ENCODE assay signal across 14 cellular contexts in the genomic region with DNA sequence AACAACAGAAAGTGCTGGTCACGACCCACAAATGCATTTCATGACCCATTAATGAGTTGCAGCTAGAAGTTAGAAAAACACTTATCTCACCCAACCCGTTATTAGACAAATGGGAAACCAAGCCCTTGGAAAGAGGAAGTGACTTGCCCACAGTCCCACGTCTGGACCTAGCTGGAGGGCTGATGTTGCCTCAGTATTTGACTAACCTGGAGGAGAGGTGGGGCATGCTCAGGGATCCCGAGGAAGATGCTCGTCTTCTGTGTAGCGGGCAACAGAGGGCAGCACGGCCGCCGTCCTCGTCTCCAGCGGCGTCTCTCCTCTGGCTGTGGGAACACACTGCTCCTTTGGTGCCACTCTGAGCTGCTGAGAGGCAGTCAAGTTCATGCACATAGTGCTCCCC. TPM values are rescaled to one million over a fixed set of nuclear protein-coding genes. Genes with fewer than 3 reads are reported as not detected.
DNase-seq lines count a peak whose midpoint lies in the region; TF ChIP-seq lines count a peak whose summit lies in the region.
"Had no signal": no experiment of that assay in that cellular context is flagged by ENCODE, and none has a peak within 500 bp of the region (broad histone marks: within the 10 kb centered on the region; RNA-seq: fewer than 3 reads in every experiment).

No MANE protein-coding gene starts in this region.

- TF ChIP-seq CTCF in LNCAP (IDR thresholded peaks at IDR 0.05) = peak; percentile 14; the same call in 1 of the 2 replicates
- TF ChIP-seq CTCF in brain (conservative IDR thresholded peaks at IDR 0.05) = no peak
- TF ChIP-seq CTCF in sigmoid colon (IDR thresholded peaks at IDR 0.05) = no peak
- TF ChIP-seq CTCF in tibial nerve (IDR thresholded peaks at IDR 0.05) = no peak

- no peak overlapping the region for H3K4me3 ChIP-seq in sigmoid colon
- no peak overlapping the region for H3K4me3 ChIP-seq in tibial nerve
- H3K4me3 ChIP-seq: A549, ovary had no signal

- 61 to 70% methylated on average over 12 of the region's 12 CpGs for WGBS in sigmoid colon, 2 donors
- WGBS in tibial nerve, 2 donors = 62 to 66% methylated on average over 10 to 12 of the region's 12 CpGs

- peak overlapping the region in 3 of 4 donors; percentile 77 to 86 (median 84) for H3K27ac ChIP-seq in sigmoid colon
- H3K27ac ChIP-seq in tibial nerve = no peak overlapping the region
- H3K27ac ChIP-seq: A549, ovary had no signal

- H3K4me1 Mint-ChIP-seq in T-helper 2 cell treated with Interferon-gamma antibody and Interleukin-4, amounts not matched to agents 5 μg/mL and 100 μg/mL, for 36 hours (ENCODE audit: low read depth) = peaks cover 66% of the 10 kb centered on the region
- H3K4me1 Mint-ChIP-seq in brain = peaks cover 92% of the 10 kb centered on the region

- TF ChIP-seq POLR2A in sigmoid colon (IDR thresholded peaks at IDR 0.05) = no peak
- no peak for TF ChIP-seq POLR2A in tibial nerve (IDR thresholded peaks at IDR 0.05)

- TF ChIP-seq EP300 in sigmoid colon (IDR thresholded peaks at IDR 0.05) (no peak), tibial nerve (IDR thresholded peaks at IDR 0.05) (no peak)

- no peaks in the 10 kb centered on the region for H3K9me3 ChIP-seq in sigmoid colon
- no peaks in the 10 kb centered on the region for H3K9me3 ChIP-seq in tibial nerve
- H3K9me3 ChIP-seq: A549, ovary had no signal

- no peak for DNase-seq in T-helper 2 cell treated with Interferon-gamma antibody and Interleukin-4, amounts not matched to agents 5 μg/mL and 100 μg/mL, for 36 hours (ENCODE audit: low spot score)
- DNase-seq in T-helper 2 cell = no peak
- DNase-seq in sigmoid colon = no peak
- no peak for DNase-seq in NAMALWA (ENCODE audit: low spot score)
- no peak for DNase-seq in NCI-H146 treated with DMSO at 0.1 percent for 48 hours (lab: John Stamatoyannopoulos, UW; ENCODE audit: unreplicated experiment)
- no peak for DNase-seq in tibial nerve (ENCODE audit: low spot score in 2 of 2)
- DNase-seq: aorta, DMS79, MM.1S, NCI-H524 treated with DMSO at 0.1 percent for 48 hours, ovary had no signal

- intact Hi-C loops in sigmoid colon (cut with DNase I) = no loop called here

- H3K27ac Mint-ChIP-seq in T-helper 2 cell treated with Interferon-gamma antibody and Interleukin-4, amounts not matched to agents 5 μg/mL and 100 μg/mL, for 36 hours = peak overlapping the region; percentile 17
- H3K27ac Mint-ChIP-seq in brain = peak overlapping the region in 4 of 5 experiments; percentile 36 to 92 (median 82)

- H3K4me3 Mint-ChIP-seq in T-helper 2 cell treated with Interferon-gamma antibody and Interleukin-4, amounts not matched to agents 5 μg/mL and 100 μg/mL, for 36 hours = peak overlapping the region; percentile 1
- peak overlapping the region in 2 of 5 experiments; percentile 16 to 77 for H3K4me3 Mint-ChIP-seq in brain

- H3K27me3 ChIP-seq in sigmoid colon (no peaks in the 10 kb centered on the region), tibial nerve (no peaks in the 10 kb centered on the region)
- H3K27me3 ChIP-seq: ovary had no signal

- H3K4me1 ChIP-seq in sigmoid colon (peaks cover 0 to 94% (median 82%) of the 10 kb centered on the region in 4 donors), tibial nerve (peaks cover 0 to 63% (median 37%) of the 10 kb centered on the region in 4 donors)
- H3K4me1 ChIP-seq: A549 had no signal

- H3K36me3 ChIP-seq in sigmoid colon (peaks cover 19 to 85% (median 39%) of the 10 kb centered on the region in 4 donors), tibial nerve (peaks cover 3 to 71% (median 9%) of the 10 kb centered on the region in 3 donors)
- H3K36me3 ChIP-seq: ovary had no signal

- no peaks in the 10 kb centered on the region for H3K9me3 Mint-ChIP-seq in T-helper 2 cell treated with Interferon-gamma antibody and Interleukin-4, amounts not matched to agents 5 μg/mL and 100 μg/mL, for 36 hours
- no peaks in the 10 kb centered on the region for H3K9me3 Mint-ChIP-seq in brain

- H3K27me3 Mint-ChIP-seq in T-helper 2 cell treated with Interferon-gamma antibody and Interleukin-4, amounts not matched to agents 5 μg/mL and 100 μg/mL, for 36 hours (ENCODE audit: low read depth) = no peaks in the 10 kb centered on the region
- no peaks in the 10 kb centered on the region for H3K27me3 Mint-ChIP-seq in brain

- H3K36me3 Mint-ChIP-seq in T-helper 2 cell treated with Interferon-gamma antibody and Interleukin-4, amounts not matched to agents 5 μg/mL and 100 μg/mL, for 36 hours (ENCODE audit: low read depth) = peaks cover 94% of the 10 kb centered on the region
- peaks cover 96% of the 10 kb centered on the region for H3K36me3 Mint-ChIP-seq in brain

RNA-seq across cellular contexts. Expression of a gene that starts 12.7 kb away (rescaled TPM):
- polyA plus RNA-seq in brain (ENCODE audit: insufficient read depth, low read depth, low replicate concordance) (3.1 TPM), sigmoid colon (10 to 100 TPM in 1 of 3 donors, 1 to 10 TPM in 2; 7.8 to 35.0 (median 8.6) TPM)
- total RNA-seq in sigmoid colon (100 to 1,000 TPM in 3 of 4 donors, 10 to 100 TPM in 1; 98.7 to 178 (median 149) TPM), tibial nerve (100 to 1,000 TPM in 1 of 4 donors, 10 to 100 TPM in 3; 84.1 to 124 (median 89.7) TPM)

RNA-seq across cellular contexts. Expression of a gene that starts 34.8 kb away (rescaled TPM):
- polyA plus RNA-seq in brain (ENCODE audit: insufficient read depth, low read depth, low replicate concordance) (4.4 TPM), sigmoid colon (10 to 100 TPM in 1 of 3 donors, 1 to 10 TPM in 2; 7.1 to 14.6 (median 7.8) TPM)
- total RNA-seq in sigmoid colon (1 to 10 TPM; 4.4 to 6.0 (median 5.2) TPM), tibial nerve (1 to 10 TPM; 1.8 to 4.4 (median 2.5) TPM)

Comparison
In these comparisons a context has a peak if more than half of its experiments do, and no peak if none do; other contexts are left out.
1. H3K27ac ChIP-seq: peak in sigmoid colon (3 of 4); none in tibial nerve (0 of 4).